1 cellular context compared by ENCODE assay signal in the genomic region with DNA sequence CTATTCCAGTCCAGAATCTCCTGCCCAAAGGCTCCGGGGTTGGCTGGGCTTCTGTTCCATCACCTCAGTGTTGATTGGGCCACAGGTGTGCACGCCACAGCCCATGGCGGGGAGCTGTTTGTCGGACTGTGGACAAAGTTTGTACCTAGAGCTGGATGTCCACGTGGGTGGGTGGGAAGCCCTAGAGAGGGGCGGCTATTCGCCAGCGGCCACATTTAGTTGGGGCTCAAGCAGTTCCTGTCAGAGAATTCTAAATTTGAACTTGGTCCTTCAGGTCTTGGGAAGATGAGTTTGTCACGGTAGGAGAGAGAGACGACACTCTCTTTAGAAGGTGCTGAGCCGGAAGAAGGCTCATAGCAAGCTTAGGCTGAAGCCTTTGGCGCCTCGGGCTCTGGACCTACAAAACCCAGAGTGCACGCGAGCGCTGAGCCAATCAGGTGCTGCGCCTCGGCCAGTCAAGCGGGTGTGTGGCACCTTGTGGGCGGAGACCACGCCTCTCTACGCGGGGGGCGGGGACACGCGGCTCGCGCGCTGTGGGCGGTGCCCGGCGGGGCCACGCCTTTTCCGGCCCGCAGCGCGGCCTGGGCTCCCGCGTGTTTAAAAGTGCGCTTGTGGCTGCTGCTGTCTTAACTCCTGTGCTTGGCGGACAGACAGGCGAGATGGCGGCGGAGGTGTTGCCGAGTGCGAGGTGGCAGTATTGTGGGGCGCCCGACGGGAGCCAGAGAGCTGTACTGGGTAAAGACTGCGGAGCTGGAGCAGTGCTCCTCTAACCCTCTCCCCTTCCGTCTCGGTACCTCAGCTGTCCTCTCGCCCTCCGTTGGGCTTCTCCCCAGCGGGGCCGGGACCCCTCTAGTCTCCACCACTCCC.
TF ChIP-seq lines count a peak whose summit lies in the region.

Gene POLR1E, plus strand, starts transcription at position 560 of the 867 bp plus-strand sequence. Its CDS starts 100 bp downstream, at position 660.

TF ChIP-seq in HCT116, 20 proteins besides CTCF, POLR2A, EP300 and RAD21 (continued from another document):
- peak; percentile 76 for TF ChIP-seq SIN3A (IDR thresholded peaks at IDR 0.05; ENCODE audit: low read depth)
- TF ChIP-seq EZH2phosphoT487 (IDR thresholded peaks at IDR 0.05; ENCODE audit: borderline replicate concordance): no peak
- peak; percentile 77 for TF ChIP-seq SP1 (IDR thresholded peaks at IDR 0.05; ENCODE audit: low read depth)
- TF ChIP-seq EGR1 (IDR thresholded peaks at IDR 0.05; ENCODE audit: low read depth): peak; percentile 85
- no peak for TF ChIP-seq JUND (IDR thresholded peaks at IDR 0.05)
- no peak for TF ChIP-seq ZNF274 (IDR thresholded peaks at IDR 0.05; ENCODE audit: low read depth, low read length)
- TF ChIP-seq REST (IDR thresholded peaks at IDR 0.05; ENCODE audit: low read depth): no peak
- peak; percentile 94 for TF ChIP-seq MAX (IDR thresholded peaks at IDR 0.05)
- no peak for TF ChIP-seq FOSL1 (IDR thresholded peaks at IDR 0.05; ENCODE audit: low read depth)
- TF ChIP-seq TCF7L2 (IDR thresholded peaks at IDR 0.05; ENCODE audit: borderline replicate concordance, extremely low read depth, insufficient read depth, insufficient read length): no peak
- TF ChIP-seq CBX3 (IDR thresholded peaks at IDR 0.05; ENCODE audit: low read depth): no peak
- TF ChIP-seq YY1 (IDR thresholded peaks at IDR 0.05; ENCODE audit: extremely low read depth, insufficient replicate concordance, low read depth, low read length): no peak
